In the genomic region with DNA sequence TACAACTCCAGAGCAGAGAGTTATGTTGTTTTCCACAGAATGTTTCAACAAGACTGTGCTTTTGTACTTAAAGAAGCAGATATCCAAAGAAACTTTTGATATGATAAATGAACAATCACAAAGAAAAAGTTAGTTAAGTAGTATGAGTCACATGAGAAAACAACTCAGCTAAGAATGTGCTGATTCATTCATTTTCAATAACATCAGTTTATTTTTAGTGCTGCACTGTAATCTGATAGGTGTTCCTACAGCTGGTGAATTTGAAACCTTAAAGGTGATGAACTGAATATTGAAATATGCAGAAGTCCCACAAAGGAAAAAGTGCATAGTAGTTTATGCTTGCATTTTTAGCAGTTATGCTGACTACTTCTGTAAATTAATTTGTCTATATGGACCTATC, we compare ENCODE assay signal across 10 cellular contexts.
DNase-seq lines count a peak whose midpoint lies in the region; ATAC-seq and TF ChIP-seq lines count a peak whose summit lies in the region.
"Had no signal": no experiment of that assay in that cellular context is flagged by ENCODE, and none has a peak within 500 bp of the region (broad histone marks: within the 10 kb centered on the region; RNA-seq: fewer than 3 reads in every experiment).

No MANE protein-coding gene starts in this region.

- no peaks in the 10 kb centered on the region for H3F3A ChIP-seq in PC-3 (ENCODE audit: low read length, unreplicated experiment)

- H4K20me1 ChIP-seq in PC-3 (ENCODE audit: low read length) (no peaks in the 10 kb centered on the region), fibroblast of lung (ENCODE audit: control insufficient read depth, extremely low read depth, insufficient read depth, low read length) (no peaks in the 10 kb centered on the region)

- no peaks in the 10 kb centered on the region for H3K4me1 ChIP-seq in PC-3 (ENCODE audit: insufficient read depth, low read length)
- no peaks in the 10 kb centered on the region for H3K4me1 ChIP-seq in fibroblast of lung (ENCODE audit: control insufficient read depth, extremely low read depth, insufficient read depth, low read length)
- peaks cover 0 to 6% (median 3%) of the 10 kb centered on the region in 3 donors for H3K4me1 ChIP-seq in skeletal muscle tissue (ENCODE audit: control insufficient read depth in 3 of 3, insufficient read depth in 3 of 3, low read length in 3 of 3)

- H2AFZ ChIP-seq in PC-3 (ENCODE audit: low read length), result no peak overlapping the region
- H2AFZ ChIP-seq in fibroblast of lung (ENCODE audit: low read length), result no peak overlapping the region

- H3K79me2 ChIP-seq in PC-3 (ENCODE audit: low read length) (no peaks in the 10 kb centered on the region), fibroblast of lung (ENCODE audit: control insufficient read depth, insufficient read depth, low read length) (no peaks in the 10 kb centered on the region)

- no peak overlapping the region for H3K4me2 ChIP-seq in PC-3 (ENCODE audit: low read length)
- no peak overlapping the region for H3K4me2 ChIP-seq in fibroblast of lung (ENCODE audit: extremely low read depth, insufficient read depth, low read length)

- no peak overlapping the region for H3K4me3 ChIP-seq in PC-3 (ENCODE audit: low read length)
- no peak overlapping the region for H3K4me3 ChIP-seq in fibroblast of lung (replicated peaks in 1 of 4; ENCODE audit: control extremely low read depth in 1 of 4, insufficient read depth in 1 of 4, low read depth in 3 of 4, low read length in 4 of 4)
- peak overlapping the region in 1 of 3 donors; percentile 11 for H3K4me3 ChIP-seq in skeletal muscle tissue (ENCODE audit: low read length in 3 of 3)
- H3K4me3 ChIP-seq: GM12878 had no signal

- H3K36me3 ChIP-seq in PC-3 (ENCODE audit: low read depth, low read length) (no peaks in the 10 kb centered on the region), fibroblast of lung (ENCODE audit: control insufficient read depth, insufficient read depth, low read length) (no peaks in the 10 kb centered on the region), skeletal muscle tissue (ENCODE audit: control insufficient read depth in 3 of 3, insufficient read depth in 3 of 3, low read length in 3 of 3) (no peaks in the 10 kb centered on the region)

- CTCF ChIA-PET in PC-3 (lab: Charles Lee), result no interaction called here

- intact Hi-C loops in PC-3 (cut with micrococcal nuclease), result no loop called here

- H3K27ac ChIP-seq in PC-3 (ENCODE audit: low read length) (no peak overlapping the region), fibroblast of lung (ENCODE audit: insufficient read depth, low read length) (no peak overlapping the region), skeletal muscle tissue (ENCODE audit: low read depth, low read length) (peak overlapping the region; percentile 1)

- no TSS peak for BruUV-seq in PC-3 (replicated peaks; lab: Mats Ljungman, UMichigan)

- H3K9ac ChIP-seq in PC-3 (ENCODE audit: low read length) (no peak overlapping the region), fibroblast of lung (ENCODE audit: insufficient read depth, low read length) (no peak overlapping the region), skeletal muscle tissue (ENCODE audit: low read depth in 1 of 3, low read length in 3 of 3) (no peak overlapping the region)

- H3K9me2 ChIP-seq in PC-3 (replicated peaks; ENCODE audit: low read length), result no peaks in the 10 kb centered on the region

- ATAC-seq in PC-3, result no peak
- no peak for ATAC-seq in HG02623 (IDR thresholded peaks at IDR 0.05; ENCODE audit: unreplicated experiment)
- ATAC-seq in GM21529 (IDR thresholded peaks at IDR 0.05; ENCODE audit: unreplicated experiment), result no peak
- ATAC-seq: GM12878 had no signal

- H3K27me3 ChIP-seq in PC-3 (ENCODE audit: low read length) (no peaks in the 10 kb centered on the region), fibroblast of lung (ENCODE audit: control insufficient read depth, insufficient read depth, low read length) (no peaks in the 10 kb centered on the region), skeletal muscle tissue (ENCODE audit: control insufficient read depth in 3 of 3, insufficient read depth in 3 of 3, low read length in 3 of 3) (no peaks in the 10 kb centered on the region)

- H3K9me3 ChIP-seq in PC-3 (ENCODE audit: low read length), result no peaks in the 10 kb centered on the region
- no peaks in the 10 kb centered on the region for H3K9me3 ChIP-seq in fibroblast of lung (ENCODE audit: control insufficient read depth, insufficient read depth, low read depth, low read length)
- peaks cover 0 to 3% (median 0%) of the 10 kb centered on the region in 3 donors for H3K9me3 ChIP-seq in skeletal muscle tissue (ENCODE audit: control insufficient read depth in 3 of 3, low read length in 3 of 3)

- peak; percentile 23 for DNase-seq in NCI-H2107 treated with DMSO at 0.1 percent for 48 hours (lab: John Stamatoyannopoulos, UW; ENCODE audit: unreplicated experiment)
- no peak for DNase-seq in NCI-H2107 (lab: John Stamatoyannopoulos, UW)
- peak; percentile 23 for DNase-seq in PC-3
- peak; percentile 84 to 95 for DNase-seq in fibroblast of lung (ENCODE audit: low read depth in 2 of 2)
- no peak for DNase-seq in NCI-H146 (lab: John Stamatoyannopoulos, UW)
- DNase-seq: stimulated activated CD4-positive, alpha-beta T cell treated with anti-CD3 and anti-CD28 coated beads, Interleukin-4, amount 100 ng/mL, for 4 hours had no signal

- POLR2A ChIA-PET in PC-3 (lab: Charles Lee; ENCODE audit: unreplicated experiment), result no interaction called here

- TF ChIP-seq CTCF in PC-3 (conservative IDR thresholded peaks at IDR 0.05; ENCODE audit: low read depth, low read length), result no peak
- TF ChIP-seq CTCF in fibroblast of lung (conservative IDR thresholded peaks at IDR 0.05 in 1 of 2, IDR thresholded peaks at IDR 0.05 in 1 of 2; ENCODE audit: low read depth in 1 of 2, low read length in 2 of 2), result no peak

Comparison
In these comparisons a context has a peak if more than half of its experiments do, and no peak if none do; other contexts are left out.
1. DNase-seq: peak in NCI-H2107 treated with DMSO at 0.1 percent for 48 hours (single experiment), PC-3 (single experiment) and fibroblast of lung (2 of 2); none in NCI-H2107 (single experiment) and NCI-H146 (single experiment).